9 cellular contexts compared by ENCODE assay signal in the genomic region with DNA sequence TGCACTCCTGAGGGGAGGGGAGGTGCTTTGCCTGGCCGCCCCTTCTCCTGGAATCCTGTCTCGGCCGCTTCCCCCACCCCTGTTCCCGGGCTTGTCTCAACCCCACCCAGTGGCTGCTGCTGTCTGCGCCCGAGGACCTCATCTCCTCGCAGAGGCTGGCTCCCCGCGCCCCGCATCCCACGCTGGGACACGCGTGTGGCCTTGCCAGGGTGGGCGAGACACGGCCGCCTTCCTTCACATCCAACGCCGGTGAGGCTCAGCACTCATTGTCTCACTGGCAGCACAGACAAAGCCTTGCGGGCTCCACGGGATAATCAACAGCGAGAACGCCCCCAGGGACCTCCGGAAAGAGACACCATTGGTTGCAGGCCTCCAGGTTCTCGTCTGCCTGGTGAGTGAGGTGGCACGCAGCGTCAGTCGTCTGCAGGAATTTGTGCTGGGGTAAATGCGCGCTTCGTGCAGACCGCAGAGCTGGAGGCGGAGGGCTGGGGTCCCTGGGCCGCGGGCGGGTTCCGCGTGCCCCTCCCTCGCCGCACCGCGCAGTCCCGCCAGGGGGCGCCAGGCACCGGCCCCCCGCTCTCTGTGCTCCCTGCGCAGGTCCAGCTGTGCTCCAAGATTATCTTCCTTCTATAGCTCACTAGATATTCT. TPM values are rescaled to one million over a fixed set of nuclear protein-coding genes. Genes with fewer than 3 reads are reported as not detected.
DNase-seq lines count a peak whose midpoint lies in the region; ATAC-seq and TF ChIP-seq lines count a peak whose summit lies in the region.
"Had no signal": no experiment of that assay in that cellular context is flagged by ENCODE, and none has a peak within 500 bp of the region (broad histone marks: within the 10 kb centered on the region; RNA-seq: fewer than 3 reads in every experiment).

No MANE protein-coding gene starts in this region.

- POLR2A ChIA-PET in OCI-LY7 (lab: Charles Lee): no interaction called here

- no peak overlapping the region for H3K27ac Mint-ChIP-seq in effector memory CD8-positive, alpha-beta T cell
- H3K27ac Mint-ChIP-seq in nephron progenitor cell: no peak overlapping the region

- no peaks in the 10 kb centered on the region for H4K20me1 ChIP-seq in OCI-LY7 (ENCODE audit: insufficient read depth, low read length)

- no peaks in the 10 kb centered on the region for H3K79me2 ChIP-seq in OCI-LY7 (ENCODE audit: insufficient read depth, low read depth, low read length)

- H3K36me3 ChIP-seq in OCI-LY7 (ENCODE audit: insufficient read depth, low read length): no peaks in the 10 kb centered on the region
- H3K36me3 ChIP-seq: ovary had no signal

- no peak overlapping the region for H3K27ac ChIP-seq in OCI-LY7 (ENCODE audit: low read depth, low read length, poor library complexity, severe bottlenecking)
- H3K27ac ChIP-seq: ovary had no signal

- no TSS peak for BruUV-seq in OCI-LY7 (replicated peaks; lab: Mats Ljungman, UMichigan)

- TF ChIP-seq CTCF in GM12864 (IDR thresholded peaks at IDR 0.05; ENCODE audit: low read depth, low read length, missing control alignments) (peak; percentile 71), OCI-LY7 (conservative IDR thresholded peaks at IDR 0.05; ENCODE audit: low read length) (peak; percentile 68), nephron progenitor cell (IDR thresholded peaks at IDR 0.05) (peak; percentile 93)

- no peak overlapping the region for H3K4me3 Mint-ChIP-seq in effector memory CD8-positive, alpha-beta T cell
- H3K4me3 Mint-ChIP-seq in nephron progenitor cell: peak overlapping the region; percentile 82

- no peaks in the 10 kb centered on the region for H3K9me3 Mint-ChIP-seq in effector memory CD8-positive, alpha-beta T cell
- peaks cover 6% of the 10 kb centered on the region for H3K9me3 Mint-ChIP-seq in nephron progenitor cell

- no peaks in the 10 kb centered on the region for H3K4me1 ChIP-seq in OCI-LY7 (ENCODE audit: insufficient read depth, low read length, poor library complexity, severe bottlenecking)

- no peak overlapping the region for H2AFZ ChIP-seq in OCI-LY7 (ENCODE audit: low read length)

- no peaks in the 10 kb centered on the region for H3K9me2 ChIP-seq in OCI-LY7 (ENCODE audit: insufficient read depth, low read length)

- H3K4me3 ChIP-seq in GM12864 (ENCODE audit: low read depth, low read length): no peak overlapping the region
- H3K4me3 ChIP-seq in OCI-LY7 (ENCODE audit: low read depth, low read length, poor library complexity, severe bottlenecking): no peak overlapping the region
- H3K4me3 ChIP-seq: ovary had no signal

- H3K27me3 Mint-ChIP-seq in effector memory CD8-positive, alpha-beta T cell: peaks cover 58 to 83% of the 10 kb centered on the region in 2 donors
- H3K27me3 Mint-ChIP-seq in nephron progenitor cell (ENCODE audit: low read depth, poor library complexity): peaks cover 52% of the 10 kb centered on the region

- peaks cover 5 to 15% of the 10 kb centered on the region in 2 donors for H3K4me1 Mint-ChIP-seq in effector memory CD8-positive, alpha-beta T cell (ENCODE audit: low read depth in 2 of 2)
- peaks cover 13% of the 10 kb centered on the region for H3K4me1 Mint-ChIP-seq in nephron progenitor cell

- no peaks in the 10 kb centered on the region for H3K9me3 ChIP-seq in OCI-LY7 (ENCODE audit: low read length)
- H3K9me3 ChIP-seq: ovary had no signal

- DNase-seq in GM12864 (ENCODE audit: low read depth) (no peak), OCI-LY7 (ENCODE audit: low spot score) (no peak), nephron progenitor cell (peak; percentile 82), T1000 (lab: John Stamatoyannopoulos, UW) (no peak), NCI-H510A (lab: John Stamatoyannopoulos, UW) (no peak), DMS153 treated with DMSO at 0.1 percent for 48 hours (lab: John Stamatoyannopoulos, UW; ENCODE audit: unreplicated experiment) (no peak)
- no peak for DNase-seq in effector memory CD8-positive, alpha-beta T cell

- H3K4me2 ChIP-seq in OCI-LY7 (ENCODE audit: low read length): no peak overlapping the region

- ATAC-seq in effector memory CD8-positive, alpha-beta T cell (replicated peaks): peak; percentile 43
- ATAC-seq in GM18907 (IDR thresholded peaks at IDR 0.05; ENCODE audit: unreplicated experiment): no peak

- CTCF ChIA-PET in OCI-LY7 (lab: Charles Lee; ENCODE audit: unreplicated experiment): no interaction called here

- intact Hi-C loops in OCI-LY7 (cut with micrococcal nuclease; ENCODE audit: unreplicated experiment): no loop called here

- H3K36me3 Mint-ChIP-seq in effector memory CD8-positive, alpha-beta T cell (ENCODE audit: insufficient read depth): peaks cover 7% of the 10 kb centered on the region
- peaks cover 5% of the 10 kb centered on the region for H3K36me3 Mint-ChIP-seq in nephron progenitor cell (ENCODE audit: low read depth)

RNA-seq across cellular contexts. Expression of gene CCDC177, which starts 26.8 kb away (rescaled TPM):
- not detected in 2 replicates for total RNA-seq in OCI-LY7 (2014; rRNA removed; shearing (Covaris generic))
- total RNA-seq in OCI-LY7 (2022): not detected in 2 replicates
- total RNA-seq: ovary had no signal
